ENCODE assay signal across 1 cellular context in the genomic region with DNA sequence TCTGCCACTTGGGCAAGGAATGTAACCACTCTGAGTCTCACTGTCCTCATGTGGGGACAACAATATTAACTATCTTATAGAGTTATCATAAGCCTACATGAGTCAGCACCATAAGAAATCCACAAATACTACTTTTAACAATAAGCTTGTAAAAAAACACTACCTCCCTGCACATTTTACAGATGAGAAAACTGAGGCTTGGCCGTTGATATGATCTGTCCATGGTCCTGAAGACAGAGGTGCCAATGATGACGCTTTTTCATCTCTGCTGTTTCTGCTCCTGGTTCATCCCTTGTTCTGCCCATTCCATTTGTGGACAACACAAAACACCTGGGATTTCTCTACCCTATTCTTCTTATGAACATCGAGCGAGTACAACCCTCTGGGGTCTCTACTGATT.
TF ChIP-seq lines count a peak whose summit lies in the region.

No MANE protein-coding gene starts in this region.

TF ChIP-seq in K562, 482 proteins besides CTCF, POLR2A, EP300 and RAD21 (continued from another document):
- TF ChIP-seq, protein P1, sequence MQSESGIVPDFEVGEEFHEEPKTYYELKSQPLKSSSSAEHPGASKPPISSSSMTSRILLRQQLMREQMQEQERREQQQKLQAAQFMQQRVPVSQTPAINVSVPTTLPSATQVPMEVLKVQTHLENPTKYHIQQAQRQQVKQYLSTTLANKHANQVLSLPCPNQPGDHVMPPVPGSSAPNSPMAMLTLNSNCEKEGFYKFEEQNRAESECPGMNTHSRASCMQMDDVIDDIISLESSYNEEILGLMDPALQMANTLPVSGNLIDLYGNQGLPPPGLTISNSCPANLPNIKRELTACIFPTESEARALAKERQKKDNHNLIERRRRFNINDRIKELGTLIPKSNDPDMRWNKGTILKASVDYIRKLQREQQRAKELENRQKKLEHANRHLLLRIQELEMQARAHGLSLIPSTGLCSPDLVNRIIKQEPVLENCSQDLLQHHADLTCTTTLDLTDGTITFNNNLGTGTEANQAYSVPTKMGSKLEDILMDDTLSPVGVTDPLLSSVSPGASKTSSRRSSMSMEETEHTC (IDR thresholded peaks at IDR 0.05): no peak
- peak; percentile 95 for TF ChIP-seq EHMT2 (IDR thresholded peaks at IDR 0.05)
- TF ChIP-seq FOS (IDR thresholded peaks at IDR 0.05; ENCODE audit: extremely low read depth, insufficient read length): no peak
- TF ChIP-seq HSF4 (CRISPR knock-in tag; IDR thresholded peaks at IDR 0.05; ENCODE audit: borderline replicate concordance): no peak
- no peak for TF ChIP-seq TCF7 (IDR thresholded peaks at IDR 0.05; ENCODE audit: borderline replicate concordance)
- TF ChIP-seq, protein P2, sequence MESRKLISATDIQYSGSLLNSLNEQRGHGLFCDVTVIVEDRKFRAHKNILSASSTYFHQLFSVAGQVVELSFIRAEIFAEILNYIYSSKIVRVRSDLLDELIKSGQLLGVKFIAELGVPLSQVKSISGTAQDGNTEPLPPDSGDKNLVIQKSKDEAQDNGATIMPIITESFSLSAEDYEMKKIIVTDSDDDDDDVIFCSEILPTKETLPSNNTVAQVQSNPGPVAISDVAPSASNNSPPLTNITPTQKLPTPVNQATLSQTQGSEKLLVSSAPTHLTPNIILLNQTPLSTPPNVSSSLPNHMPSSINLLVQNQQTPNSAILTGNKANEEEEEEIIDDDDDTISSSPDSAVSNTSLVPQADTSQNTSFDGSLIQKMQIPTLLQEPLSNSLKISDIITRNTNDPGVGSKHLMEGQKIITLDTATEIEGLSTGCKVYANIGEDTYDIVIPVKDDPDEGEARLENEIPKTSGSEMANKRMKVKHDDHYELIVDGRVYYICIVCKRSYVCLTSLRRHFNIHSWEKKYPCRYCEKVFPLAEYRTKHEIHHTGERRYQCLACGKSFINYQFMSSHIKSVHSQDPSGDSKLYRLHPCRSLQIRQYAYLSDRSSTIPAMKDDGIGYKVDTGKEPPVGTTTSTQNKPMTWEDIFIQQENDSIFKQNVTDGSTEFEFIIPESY (CRISPR knock-in tag; IDR thresholded peaks at IDR 0.05): peak; percentile 84
- TF ChIP-seq ZNF408 (CRISPR knock-in tag; IDR thresholded peaks at IDR 0.05; ENCODE audit: low read depth): no peak
- no peak for TF ChIP-seq ELF1 (tag; IDR thresholded peaks at IDR 0.05)
- no peak for TF ChIP-seq KAT7 (CRISPR knock-in tag; IDR thresholded peaks at IDR 0.05; ENCODE audit: borderline replicate concordance)
- no peak for TF ChIP-seq RAD51 (IDR thresholded peaks at IDR 0.05; ENCODE audit: borderline replicate concordance, low read depth)
- no peak for TF ChIP-seq TBL1XR1 (IDR thresholded peaks at IDR 0.05; ENCODE audit: low read length in 2 of 2)
- TF ChIP-seq KDM1A (IDR thresholded peaks at IDR 0.05): peak; percentile 82 to 88
- no peak for TF ChIP-seq ZNF79 (CRISPR knock-in tag; IDR thresholded peaks at IDR 0.05; ENCODE audit: low read depth)
- TF ChIP-seq, protein P3, sequence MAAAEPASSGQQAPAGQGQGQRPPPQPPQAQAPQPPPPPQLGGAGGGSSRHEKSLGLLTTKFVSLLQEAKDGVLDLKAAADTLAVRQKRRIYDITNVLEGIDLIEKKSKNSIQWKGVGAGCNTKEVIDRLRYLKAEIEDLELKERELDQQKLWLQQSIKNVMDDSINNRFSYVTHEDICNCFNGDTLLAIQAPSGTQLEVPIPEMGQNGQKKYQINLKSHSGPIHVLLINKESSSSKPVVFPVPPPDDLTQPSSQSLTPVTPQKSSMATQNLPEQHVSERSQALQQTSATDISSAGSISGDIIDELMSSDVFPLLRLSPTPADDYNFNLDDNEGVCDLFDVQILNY (CRISPR knock-in tag; IDR thresholded peaks at IDR 0.05): no peak
- TF ChIP-seq, protein P4, sequence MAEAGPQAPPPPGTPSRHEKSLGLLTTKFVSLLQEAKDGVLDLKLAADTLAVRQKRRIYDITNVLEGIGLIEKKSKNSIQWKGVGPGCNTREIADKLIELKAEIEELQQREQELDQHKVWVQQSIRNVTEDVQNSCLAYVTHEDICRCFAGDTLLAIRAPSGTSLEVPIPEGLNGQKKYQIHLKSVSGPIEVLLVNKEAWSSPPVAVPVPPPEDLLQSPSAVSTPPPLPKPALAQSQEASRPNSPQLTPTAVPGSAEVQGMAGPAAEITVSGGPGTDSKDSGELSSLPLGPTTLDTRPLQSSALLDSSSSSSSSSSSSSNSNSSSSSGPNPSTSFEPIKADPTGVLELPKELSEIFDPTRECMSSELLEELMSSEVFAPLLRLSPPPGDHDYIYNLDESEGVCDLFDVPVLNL (CRISPR knock-in tag; IDR thresholded peaks at IDR 0.05; ENCODE audit: low read depth): no peak
- TF ChIP-seq MAZ (CRISPR knock-in tag; conservative IDR thresholded peaks at IDR 0.05 in 1 of 2, IDR thresholded peaks at IDR 0.05 in 1 of 2): no peak; a peak in 1 of 4 replicates
- TF ChIP-seq PPARD (CRISPR knock-in tag; IDR thresholded peaks at IDR 0.05): no peak
- peak; percentile 56 for TF ChIP-seq FOXM1 (IDR thresholded peaks at IDR 0.05; ENCODE audit: low read depth)
- TF ChIP-seq FOXM1 (CRISPR knock-in tag; IDR thresholded peaks at IDR 0.05; ENCODE audit: low read depth): no peak
- TF ChIP-seq, protein P5, sequence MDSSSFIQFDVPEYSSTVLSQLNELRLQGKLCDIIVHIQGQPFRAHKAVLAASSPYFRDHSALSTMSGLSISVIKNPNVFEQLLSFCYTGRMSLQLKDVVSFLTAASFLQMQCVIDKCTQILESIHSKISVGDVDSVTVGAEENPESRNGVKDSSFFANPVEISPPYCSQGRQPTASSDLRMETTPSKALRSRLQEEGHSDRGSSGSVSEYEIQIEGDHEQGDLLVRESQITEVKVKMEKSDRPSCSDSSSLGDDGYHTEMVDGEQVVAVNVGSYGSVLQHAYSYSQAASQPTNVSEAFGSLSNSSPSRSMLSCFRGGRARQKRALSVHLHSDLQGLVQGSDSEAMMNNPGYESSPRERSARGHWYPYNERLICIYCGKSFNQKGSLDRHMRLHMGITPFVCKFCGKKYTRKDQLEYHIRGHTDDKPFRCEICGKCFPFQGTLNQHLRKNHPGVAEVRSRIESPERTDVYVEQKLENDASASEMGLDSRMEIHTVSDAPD (CRISPR knock-in tag; IDR thresholded peaks at IDR 0.05): no peak
- TF ChIP-seq, protein P6, sequence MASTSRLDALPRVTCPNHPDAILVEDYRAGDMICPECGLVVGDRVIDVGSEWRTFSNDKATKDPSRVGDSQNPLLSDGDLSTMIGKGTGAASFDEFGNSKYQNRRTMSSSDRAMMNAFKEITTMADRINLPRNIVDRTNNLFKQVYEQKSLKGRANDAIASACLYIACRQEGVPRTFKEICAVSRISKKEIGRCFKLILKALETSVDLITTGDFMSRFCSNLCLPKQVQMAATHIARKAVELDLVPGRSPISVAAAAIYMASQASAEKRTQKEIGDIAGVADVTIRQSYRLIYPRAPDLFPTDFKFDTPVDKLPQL (IDR thresholded peaks at IDR 0.05; ENCODE audit: extremely low read depth, insufficient read length): no peak
- no peak for TF ChIP-seq NFIX (CRISPR knock-in tag; IDR thresholded peaks at IDR 0.05; ENCODE audit: low read depth)
- peak; percentile 42; the same call in 1 of the 2 replicates for TF ChIP-seq SMARCA5 (IDR thresholded peaks at IDR 0.05)
- TF ChIP-seq NCOA1 (IDR thresholded peaks at IDR 0.05; ENCODE audit: low read depth): 0 out of 2 replicates have a peak, but pooled peaks have one; percentile 14
- no peak for TF ChIP-seq HDGF (IDR thresholded peaks at IDR 0.05)
- TF ChIP-seq, protein P7, sequence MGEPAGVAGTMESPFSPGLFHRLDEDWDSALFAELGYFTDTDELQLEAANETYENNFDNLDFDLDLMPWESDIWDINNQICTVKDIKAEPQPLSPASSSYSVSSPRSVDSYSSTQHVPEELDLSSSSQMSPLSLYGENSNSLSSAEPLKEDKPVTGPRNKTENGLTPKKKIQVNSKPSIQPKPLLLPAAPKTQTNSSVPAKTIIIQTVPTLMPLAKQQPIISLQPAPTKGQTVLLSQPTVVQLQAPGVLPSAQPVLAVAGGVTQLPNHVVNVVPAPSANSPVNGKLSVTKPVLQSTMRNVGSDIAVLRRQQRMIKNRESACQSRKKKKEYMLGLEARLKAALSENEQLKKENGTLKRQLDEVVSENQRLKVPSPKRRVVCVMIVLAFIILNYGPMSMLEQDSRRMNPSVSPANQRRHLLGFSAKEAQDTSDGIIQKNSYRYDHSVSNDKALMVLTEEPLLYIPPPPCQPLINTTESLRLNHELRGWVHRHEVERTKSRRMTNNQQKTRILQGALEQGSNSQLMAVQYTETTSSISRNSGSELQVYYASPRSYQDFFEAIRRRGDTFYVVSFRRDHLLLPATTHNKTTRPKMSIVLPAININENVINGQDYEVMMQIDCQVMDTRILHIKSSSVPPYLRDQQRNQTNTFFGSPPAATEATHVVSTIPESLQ (CRISPR knock-in tag; IDR thresholded peaks at IDR 0.05): no peak
